In the genomic region with DNA sequence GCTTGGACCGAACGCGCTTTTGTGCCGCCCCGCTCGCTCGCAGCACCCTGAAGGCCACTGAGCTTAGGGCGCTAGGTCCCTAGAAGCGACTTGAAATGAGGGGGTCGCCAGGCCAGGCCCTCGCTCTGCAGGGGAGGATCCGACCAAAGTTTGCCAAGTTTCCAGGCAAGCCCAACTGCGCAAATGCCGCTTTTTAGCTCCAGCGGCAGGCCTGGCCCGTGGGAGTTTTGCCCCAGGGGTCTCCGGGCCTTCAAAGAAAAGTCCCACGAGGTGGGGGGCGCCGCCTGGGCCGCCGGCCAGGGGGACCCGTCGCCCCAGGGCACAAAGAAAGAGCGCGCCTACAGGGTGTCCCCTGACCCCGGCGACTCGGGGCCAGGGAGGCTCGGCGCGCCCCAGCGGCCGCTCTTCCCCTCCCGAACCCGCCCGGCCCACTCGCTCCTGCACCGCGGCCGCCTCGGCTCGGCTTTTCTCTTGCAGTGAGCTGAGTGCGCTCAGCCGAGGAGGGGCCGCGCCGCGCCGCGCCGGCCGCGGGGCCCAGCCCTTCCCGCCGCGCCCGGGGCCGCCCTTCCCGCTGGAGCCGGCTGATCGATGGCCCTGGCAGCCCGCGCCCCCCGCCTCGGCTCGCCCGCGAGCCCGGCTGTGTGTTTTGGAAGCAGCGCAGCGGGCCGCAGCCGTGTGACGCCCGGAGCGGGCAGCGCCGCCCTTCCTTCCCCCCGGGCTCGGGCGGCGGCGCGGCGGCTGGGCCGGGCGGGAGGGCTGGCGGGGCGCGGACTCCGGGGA, we compare ENCODE assay signal across 8 cellular contexts. TPM values are rescaled to one million over a fixed set of nuclear protein-coding genes. Genes with fewer than 3 reads are reported as not detected.
DNase-seq lines count a peak whose midpoint lies in the region; ATAC-seq, FAIRE-seq and TF ChIP-seq lines count a peak whose summit lies in the region.

No MANE protein-coding gene starts in this region.

- H3K27ac Mint-ChIP-seq in Caco-2 (ENCODE audit: unreplicated experiment): no peak overlapping the region
- H3K27ac Mint-ChIP-seq in WTC11: no peak overlapping the region

- peaks cover 7% of the 10 kb centered on the region for H3F3A ChIP-seq in neural cell (ENCODE audit: insufficient read depth, low read length, poor library complexity, severe bottlenecking)

- H3K9me3 ChIP-seq in Caco-2: no peaks in the 10 kb centered on the region
- H3K9me3 ChIP-seq in endothelial cell of umbilical vein (replicated peaks; ENCODE audit: control insufficient read depth, insufficient read depth, low read length): no peaks in the 10 kb centered on the region
- H3K9me3 ChIP-seq in neural cell (ENCODE audit: low read length): no peaks in the 10 kb centered on the region

- POLR2A ChIA-PET in Caco-2 (lab: Charles Lee): interaction anchor here (0.6 to 0.7 kb wide), 4 partner anchors 41 to 345 kb away, joined by 3 to 6 read pairs (median 4); no protein-coding TSS in a partner anchor
- POLR2A ChIA-PET in WTC11 (lab: Charles Lee): interaction anchor here (0.8 to 1.4 kb wide), 3 partner anchors 11 to 484 kb away, joined by 3 read pairs; no protein-coding TSS in a partner anchor
- POLR2A ChIA-PET in endothelial cell of umbilical vein (lab: Charles Lee): no interaction called here

- BruUV-seq in Caco-2 (replicated peaks; lab: Mats Ljungman, UMichigan) (no TSS peak), endothelial cell of umbilical vein (replicated peaks; lab: Mats Ljungman, UMichigan) (no TSS peak)

- H3K9ac ChIP-seq in endothelial cell of umbilical vein (replicated peaks; ENCODE audit: extremely low read depth, insufficient read depth, low read length) (peak overlapping the region; percentile 68), neural cell (ENCODE audit: low read length) (peak overlapping the region; percentile 67)

- H3K4me1 ChIP-seq in Caco-2 (peaks cover 29% of the 10 kb centered on the region), endothelial cell of umbilical vein (ENCODE audit: control insufficient read depth, extremely low read depth, insufficient read depth, low read length) (peaks cover 20% of the 10 kb centered on the region)

- CTCF ChIA-PET in Caco-2 (lab: Charles Lee): no interaction called here
- CTCF ChIA-PET in WTC11 (lab: Charles Lee): interaction anchor here (1.0 to 1.4 kb wide), 2 partner anchors 12 to 345 kb away, joined by 4 to 7 read pairs; no protein-coding TSS in a partner anchor
- CTCF ChIA-PET in endothelial cell of umbilical vein (lab: Charles Lee): interaction anchor here (0.6 to 1.8 kb wide), 5 partner anchors 9 to 484 kb away, joined by 3 to 9 read pairs (median 4); no protein-coding TSS in a partner anchor

- DNase-seq in Caco-2: no peak
- DNase-seq in WTC11 (ENCODE audit: low spot score): peak; percentile 65
- DNase-seq in endothelial cell of umbilical vein (ENCODE audit: low read depth, low spot score): peak; percentile 75
- DNase-seq in DMS114 treated with DMSO at 0.1 percent for 48 hours (lab: John Stamatoyannopoulos, UW; ENCODE audit: unreplicated experiment): no peak
- DNase-seq in effector CD4-positive, alpha-beta T cell: no peak

- H3K36me3 ChIP-seq in Caco-2 (ENCODE audit: control insufficient read depth, insufficient read depth, low read length): no peaks in the 10 kb centered on the region
- H3K36me3 ChIP-seq in endothelial cell of umbilical vein (ENCODE audit: control insufficient read depth in 2 of 2, extremely low read depth in 1 of 2, insufficient read depth in 2 of 2, low read length in 2 of 2): no peaks in the 10 kb centered on the region
- no peaks in the 10 kb centered on the region for H3K36me3 ChIP-seq in neural cell (ENCODE audit: insufficient read depth, low read length)

- H3K79me2 ChIP-seq in endothelial cell of umbilical vein (ENCODE audit: control insufficient read depth, insufficient read depth, low read length) (peaks cover 38% of the 10 kb centered on the region), neural cell (replicated peaks; ENCODE audit: insufficient read depth, low read length) (peaks cover 34% of the 10 kb centered on the region)

- no peak for TF ChIP-seq EP300 in neural cell (conservative IDR thresholded peaks at IDR 0.05; ENCODE audit: poor library complexity, severe bottlenecking)

- H3K4me2 ChIP-seq in endothelial cell of umbilical vein (ENCODE audit: insufficient read depth, low read length): peak overlapping the region; percentile 52
- peak overlapping the region; percentile 64 for H3K4me2 ChIP-seq in neural cell (ENCODE audit: low read length)

- H3K9me2 ChIP-seq in neural cell (ENCODE audit: insufficient read depth, low read length): no peaks in the 10 kb centered on the region

- dilution Hi-C loops in endothelial cell of umbilical vein (cut with MboI; ENCODE audit: extremely low pct_ligation_motif_present, low sequenced_read_pairs): loop anchor here (25.0 kb wide), 1 partner anchor 501 kb away; no protein-coding TSS in a partner anchor

- FAIRE-seq in endothelial cell of umbilical vein (lab: Jason Lieb, UNC): no peak

- H3K4me3 ChIP-seq in Caco-2 (ENCODE audit: low read depth, low read length) (peak overlapping the region; percentile 74), endothelial cell of umbilical vein (replicated peaks in 1 of 3; ENCODE audit: insufficient read depth in 1 of 3, low read depth in 1 of 3, low read length in 3 of 3) (peak overlapping the region; percentile 23 to 89 (median 36)), neural cell (ENCODE audit: low read length) (peak overlapping the region; percentile 80)

- H3K27me3 Mint-ChIP-seq in Caco-2 (ENCODE audit: insufficient read depth, unreplicated experiment) (no peaks in the 10 kb centered on the region), WTC11 (ENCODE audit: low read depth) (peaks cover 33% of the 10 kb centered on the region)

- intact Hi-C loops in Caco-2 (cut with micrococcal nuclease; ENCODE audit: unreplicated experiment) (loop anchor here (10.0 kb wide), 1 partner anchor 382 kb away; no protein-coding TSS in a partner anchor), endothelial cell of umbilical vein (cut with micrococcal nuclease) (loop anchor here (10.0 kb wide), 1 partner anchor 1392 kb away; a partner anchor contains a TSS)

- TF ChIP-seq POLR2A in endothelial cell of umbilical vein (IDR thresholded peaks at IDR 0.05; ENCODE audit: low read depth, low read length): peak; percentile 42

- no peak for TF ChIP-seq RAD21 in neural cell (conservative IDR thresholded peaks at IDR 0.05)

- H3K4me1 Mint-ChIP-seq in Caco-2 (ENCODE audit: low read depth, unreplicated experiment): peaks cover 30% of the 10 kb centered on the region
- H3K4me1 Mint-ChIP-seq in WTC11: peaks cover 37% of the 10 kb centered on the region

- H3K9me3 Mint-ChIP-seq in Caco-2 (ENCODE audit: unreplicated experiment) (peaks cover 12% of the 10 kb centered on the region), WTC11 (peaks cover 4% of the 10 kb centered on the region; the same call in 1 of the 2 replicates)

- peak overlapping the region; percentile 78 for H3K27ac ChIP-seq in endothelial cell of umbilical vein (ENCODE audit: insufficient read depth, low read depth, low read length)
- peak overlapping the region; percentile 32 for H3K27ac ChIP-seq in neural cell (ENCODE audit: low read length)

- no peaks in the 10 kb centered on the region for H3K27me3 ChIP-seq in Caco-2 (replicated peaks; ENCODE audit: control insufficient read depth, insufficient read depth, low read length)
- peaks cover 0 to 2% of the 10 kb centered on the region in 2 experiments for H3K27me3 ChIP-seq in endothelial cell of umbilical vein (ENCODE audit: control insufficient read depth in 2 of 2, insufficient read depth in 2 of 2, low read length in 2 of 2)
- no peaks in the 10 kb centered on the region for H3K27me3 ChIP-seq in neural cell (ENCODE audit: insufficient read depth, low read depth, low read length)

- H2AFZ ChIP-seq in endothelial cell of umbilical vein (ENCODE audit: low read depth, low read length): peak overlapping the region; percentile 7
- H2AFZ ChIP-seq in neural cell (ENCODE audit: low read depth, low read length): no peak overlapping the region

- H3K36me3 Mint-ChIP-seq in Caco-2 (ENCODE audit: insufficient read depth, unreplicated experiment): peaks cover 19% of the 10 kb centered on the region
- H3K36me3 Mint-ChIP-seq in WTC11: no peaks in the 10 kb centered on the region

- H3K4me3 Mint-ChIP-seq in Caco-2 (ENCODE audit: unreplicated experiment) (peak overlapping the region; percentile 87), WTC11 (peak overlapping the region; percentile 68)

- ATAC-seq in GM19351 (IDR thresholded peaks at IDR 0.05; ENCODE audit: unreplicated experiment) (peak; percentile 34), HG03354 (IDR thresholded peaks at IDR 0.05; ENCODE audit: poor library complexity, severe bottlenecking, unreplicated experiment) (peak; percentile 54), WTC11 (peak; percentile 9)

- TF ChIP-seq CTCF in Caco-2 (IDR thresholded peaks at IDR 0.05; ENCODE audit: insufficient read depth in 1 of 2, low read depth in 1 of 2, low read length in 1 of 2, severe bottlenecking in 1 of 2, unreplicated experiment in 1 of 2) (no peak), WTC11 (IDR thresholded peaks at IDR 0.05) (no peak), endothelial cell of umbilical vein (IDR thresholded peaks at IDR 0.05; ENCODE audit: extremely low read depth in 1 of 2, insufficient read depth in 1 of 2, low read depth in 1 of 2, low read length in 2 of 2) (no peak), neural cell (IDR thresholded peaks at IDR 0.05; ENCODE audit: poor library complexity, severe bottlenecking) (no peak)

- H4K20me1 ChIP-seq in endothelial cell of umbilical vein (replicated peaks; ENCODE audit: control insufficient read depth, extremely low read depth, insufficient read depth, low read length): no peaks in the 10 kb centered on the region
- no peaks in the 10 kb centered on the region for H4K20me1 ChIP-seq in neural cell (ENCODE audit: insufficient read depth)

- H3K9me1 ChIP-seq in endothelial cell of umbilical vein (replicated peaks; ENCODE audit: control insufficient read depth, extremely low read depth, insufficient read depth, low read length): no peaks in the 10 kb centered on the region

TF ChIP-seq in WTC11, 78 proteins besides CTCF, POLR2A, EP300 and RAD21 (continues in another document):
- no peak for TF ChIP-seq SOX15 (CRISPR knock-in tag; IDR thresholded peaks at IDR 0.05)

TF ChIP-seq in neural cell, 6 proteins besides CTCF, POLR2A, EP300 and RAD21 (continues in another document):
- TF ChIP-seq TAF1 (IDR thresholded peaks at IDR 0.05; ENCODE audit: low read depth): peak; percentile 3

RNA-seq across cellular contexts. Expression of a gene that starts 0.8 kb away (rescaled TPM):
- total RNA-seq in Caco-2 (2022): 33.2 and 34.8 TPM in 2 replicates
- 15.5 to 16.8 TPM (median 16.4 TPM) in 3 replicates for total RNA-seq in WTC11 (2021)
- 50.5 and 51.8 TPM in 2 replicates for total RNA-seq in endothelial cell of umbilical vein
- polyA plus RNA-seq in endothelial cell of umbilical vein: 23.7 and 27.7 TPM in 2 replicates
- polyA plus RNA-seq in endothelial cell of umbilical vein (2011; cell fraction: cytosol; rRNA removed): 23.0 and 24.0 TPM in 2 replicates
- polyA plus RNA-seq in endothelial cell of umbilical vein (2011; cell fraction: nucleus; rRNA removed): 60.4 and 62.4 TPM in 2 replicates
- 22.7 and 26.3 TPM in 2 replicates for polyA plus RNA-seq in endothelial cell of umbilical vein (2012)
- polyA minus RNA-seq in endothelial cell of umbilical vein: 80.9 and 81.2 TPM in 2 replicates
- 11.0 TPM for polyA minus RNA-seq in endothelial cell of umbilical vein (2011; cell fraction: cytosol; rRNA and poly(A)+ RNA removed)
- polyA minus RNA-seq in endothelial cell of umbilical vein (2011; cell fraction: nucleus; rRNA and poly(A)+ RNA removed): 203 and 233 TPM in 2 replicates
- 12.3 and 12.5 TPM in 2 replicates for polyA plus RNA-seq in neural cell
- polyA minus RNA-seq in neural cell: 13.6 and 16.1 TPM in 2 replicates

Comparison
In these comparisons a context has a peak if more than half of its experiments do, and no peak if none do; other contexts are left out.
1. DNase-seq: peak in WTC11 (single experiment) and endothelial cell of umbilical vein (single experiment); none in Caco-2 (0 of 2), DMS114 treated with DMSO at 0.1 percent for 48 hours (single experiment) and effector CD4-positive, alpha-beta T cell (single experiment).
2. Peak in every context shown above with its lines, with median percentiles within 50 percentile points of each other: H3K4me3 ChIP-seq and ATAC-seq.